23 cellular contexts compared by ENCODE assay signal in the genomic region with DNA sequence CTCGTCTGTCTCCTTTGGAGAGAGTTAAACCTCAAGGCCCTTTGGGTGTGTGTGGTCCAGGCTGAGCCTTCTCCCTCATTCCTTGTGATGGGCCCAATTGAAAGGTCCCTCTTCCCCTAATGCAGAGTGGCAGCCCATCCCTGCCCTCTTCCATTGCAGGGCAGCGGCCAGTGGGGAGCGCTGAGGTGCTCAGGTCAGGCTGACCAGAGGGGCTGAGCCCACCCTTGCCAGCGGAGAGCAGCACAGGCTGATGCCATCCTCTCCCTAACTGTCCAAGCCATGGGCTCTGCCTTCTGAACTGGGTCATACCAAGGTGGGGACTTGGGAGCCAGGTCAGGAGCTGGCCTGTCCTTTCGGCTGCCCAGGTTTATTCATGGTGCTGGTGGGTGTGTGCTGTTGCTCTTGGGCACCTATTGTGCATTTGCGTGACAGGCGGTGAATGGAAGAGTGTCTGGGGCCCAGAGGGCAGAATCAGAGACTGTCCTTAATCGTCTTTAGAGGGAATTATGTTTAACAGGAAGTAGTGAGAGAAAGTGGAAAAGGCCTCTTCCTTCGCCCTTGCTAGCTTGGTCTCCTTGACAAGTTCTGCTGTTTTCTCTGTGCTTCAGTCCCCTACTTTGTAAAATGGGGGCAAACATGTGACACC.
A peak's percentile ranks its signal among the peaks of the same experiment; 100 is the strongest.
DNase-seq lines count a peak whose midpoint lies in the region; FAIRE-seq and TF ChIP-seq lines count a peak whose summit lies in the region.
"Had no signal": no experiment of that assay in that cellular context is flagged by ENCODE, and none has a peak within 500 bp of the region (broad histone marks: within the 10 kb centered on the region; RNA-seq: fewer than 3 reads in every experiment).

No MANE protein-coding gene starts in this region.

- H4K20me1 ChIP-seq in BLaER1 (peaks cover 18% of the 10 kb centered on the region), H1 (replicated peaks in 1 of 2; ENCODE audit: control insufficient read depth in 1 of 2, insufficient read depth in 2 of 2, low read length in 2 of 2) (no peaks in the 10 kb centered on the region)

- H3K4me1 ChIP-seq in BLaER1 (peaks cover 44% of the 10 kb centered on the region), H1 (replicated peaks in 1 of 4; ENCODE audit: control insufficient read depth in 3 of 4, insufficient read depth in 4 of 4, low read length in 3 of 4) (peaks cover 0 to 4% (median 0%) of the 10 kb centered on the region in 4 experiments; a peak in 2 of 7 replicates), neutrophil (ENCODE audit: control insufficient read depth in 1 of 2, insufficient read depth in 1 of 2, low read depth in 1 of 2, low read length in 1 of 2) (peaks cover 44 to 51% of the 10 kb centered on the region in 2 experiments), prostate gland (replicated peaks) (no peaks in the 10 kb centered on the region)

- H3K4ac ChIP-seq in H1 (replicated peaks; ENCODE audit: insufficient read length, low read depth, low read length) = no peak overlapping the region

- intact Hi-C loops in prostate gland (cut with DNase I) = no loop called here

- FAIRE-seq in H1 (lab: Jason Lieb, UNC) = no peak
- FAIRE-seq: islet of Langerhans had no signal

- no peaks in the 10 kb centered on the region for H3K27me3 ChIP-seq in BLaER1
- H3K27me3 ChIP-seq in H7 (ENCODE audit: control insufficient read depth, insufficient read depth, low read length) = no peaks in the 10 kb centered on the region
- H3K27me3 ChIP-seq in H1 (replicated peaks in 1 of 4; ENCODE audit: control insufficient read depth in 3 of 4, extremely low read depth in 1 of 4, insufficient read depth in 3 of 4, low read length in 3 of 4) = no peaks in the 10 kb centered on the region
- H3K27me3 ChIP-seq in neutrophil = no peaks in the 10 kb centered on the region
- no peaks in the 10 kb centered on the region for H3K27me3 ChIP-seq in prostate gland (replicated peaks; ENCODE audit: insufficient read depth)
- H3K27me3 ChIP-seq: thyroid gland had no signal

- H3K9ac ChIP-seq in BLaER1 (no peak overlapping the region), H1 (replicated peaks in 1 of 4; ENCODE audit: extremely low read depth in 1 of 4, low read depth in 3 of 4, low read length in 3 of 4) (no peak overlapping the region)

- no peak for TF ChIP-seq RAD21 in H1 (IDR thresholded peaks at IDR 0.05 in 1 of 2, conservative IDR thresholded peaks at IDR 0.05 in 1 of 2; ENCODE audit: low read depth in 2 of 2, low read length in 2 of 2)

- H2AK5ac ChIP-seq in H1 (ENCODE audit: low read depth, low read length) = 0 out of 2 replicates have a peak overlapping the region, but pooled peaks have one; percentile 27

- DNase-seq in H7 = peak; percentile 39
- DNase-seq in H1 (ENCODE audit: low read depth in 1 of 2, low spot score in 2 of 2) = no peak
- no peak for DNase-seq in T-helper 1 cell
- DNase-seq in prostate gland (ENCODE audit: low spot score) = no peak
- DNase-seq in stimulated activated CD4-positive, alpha-beta T cell treated with anti-CD3 and anti-CD28 coated beads, Interleukin-15, amount 100 ng/mL, for 24 hours = no peak
- DNase-seq in AG20443 (ENCODE audit: low spot score) = no peak
- DNase-seq: activated CD4-positive, CD25-positive, alpha-beta regulatory T cell treated with anti-CD3 and anti-CD28 coated beads, Interleukin-2, amount 50 U/mL, for 72 hours; activated naive CD4-positive, alpha-beta T cell treated with anti-CD3 and anti-CD28 coated beads, Interleukin-2, amount 50 U/mL, for 16 hours; caudate nucleus; DMS 273 treated with DMSO at 0.1 percent for 48 hours; HFFc6; NCI-H2029 treated with DMSO at 0.1 percent for 48 hours; NCI-H446 treated with DMSO at 0.1 percent for 48 hours; PC-9; SIG-M5; stimulated activated CD4-positive, alpha-beta T cell treated with anti-CD3 and anti-CD28 coated beads, Interleukin-4, amount 100 ng/mL, for 24 hours; stimulated activated naive CD4-positive, alpha-beta T cell; SW 1271; thyroid gland had no signal

- H3K79me2 ChIP-seq in H1 (ENCODE audit: control insufficient read depth in 1 of 2, insufficient read depth in 2 of 2, low read length in 2 of 2) = no peaks in the 10 kb centered on the region

- no peak overlapping the region for H2BK15ac ChIP-seq in H1 (ENCODE audit: low read length)

- no peak overlapping the region for H3K4me3 ChIP-seq in BLaER1
- no peak overlapping the region for H3K4me3 ChIP-seq in H7 (ENCODE audit: insufficient read depth, low read depth, low read length)
- no peak overlapping the region for H3K4me3 ChIP-seq in H1 (ENCODE audit: extremely low read depth in 1 of 4, insufficient read depth in 2 of 4, low read depth in 3 of 4, low read length in 4 of 4)
- H3K4me3 ChIP-seq in neutrophil (ENCODE audit: low read depth in 1 of 2, low read length in 1 of 2) = no peak overlapping the region
- no peak overlapping the region for H3K4me3 ChIP-seq in prostate gland
- H3K4me3 ChIP-seq: PC-9, smooth muscle cell, thyroid gland had no signal

- no peak overlapping the region for H3K23ac ChIP-seq in H1 (ENCODE audit: insufficient read length)

- no peak for TF ChIP-seq EP300 in H1 (IDR thresholded peaks at IDR 0.05; ENCODE audit: borderline replicate concordance in 1 of 2, low read depth in 2 of 2, low read length in 2 of 2)

- H3K36me3 ChIP-seq in BLaER1 = no peaks in the 10 kb centered on the region
- no peaks in the 10 kb centered on the region for H3K36me3 ChIP-seq in H7 (replicated peaks; ENCODE audit: control insufficient read depth, insufficient read depth, low read length)
- no peaks in the 10 kb centered on the region for H3K36me3 ChIP-seq in H1 (ENCODE audit: control insufficient read depth in 2 of 4, insufficient read depth in 4 of 4, low read length in 3 of 4)
- H3K36me3 ChIP-seq in neutrophil = no peaks in the 10 kb centered on the region
- H3K36me3 ChIP-seq in prostate gland = no peaks in the 10 kb centered on the region
- H3K36me3 ChIP-seq: thyroid gland had no signal

- H2BK5ac ChIP-seq in H1 (ENCODE audit: low read depth, low read length) = no peak overlapping the region

- no peaks in the 10 kb centered on the region for H3K79me1 ChIP-seq in H1 (ENCODE audit: low read depth, low read length)

- POLR2A ChIA-PET in H1 (lab: Charles Lee; ENCODE audit: partially characterized antibody) = no interaction called here

- no peak overlapping the region for H2AFZ ChIP-seq in H1 (ENCODE audit: low read length)
- H2AFZ ChIP-seq: PC-9 had no signal

- no peak overlapping the region for H2BK12ac ChIP-seq in H1 (ENCODE audit: low read depth, low read length)

- H4K8ac ChIP-seq in H1 (ENCODE audit: extremely low read depth, insufficient read depth, low read length) = no peak overlapping the region

- H3K9me3 ChIP-seq in BLaER1 = no peaks in the 10 kb centered on the region
- no peaks in the 10 kb centered on the region; a peak in 1 of 4 replicates for H3K9me3 ChIP-seq in H1 (ENCODE audit: insufficient read depth in 2 of 2, low read depth in 1 of 2, low read length in 1 of 2)
- H3K9me3 ChIP-seq in neutrophil = no peaks in the 10 kb centered on the region
- no peaks in the 10 kb centered on the region for H3K9me3 ChIP-seq in prostate gland
- H3K9me3 ChIP-seq: thyroid gland had no signal

- no peak overlapping the region for H2BK120ac ChIP-seq in H1 (replicated peaks; ENCODE audit: low read depth, low read length)

- no peak overlapping the region for H4K5ac ChIP-seq in H1 (ENCODE audit: insufficient read length, low read depth, low read length)

- CTCF ChIA-PET in H1 (lab: Charles Lee; ENCODE audit: partially characterized antibody) = interaction anchor here (0.6 to 1.4 kb wide), 6 partner anchors 9 to 293 kb away, joined by 3 to 4 read pairs (median 3); no protein-coding TSS in a partner anchor

- 95% methylated on average over 9 of the region's 9 CpGs; no CpG with 5 or more reads in 1 of the 2 experiments for WGBS in H1 (ENCODE audit: extremely low coverage in 1 of 2, insufficient coverage in 1 of 2, insufficient read length in 1 of 2, insufficient replicate concordance in 2 of 2, low coverage in 1 of 2, low lambda C conversion rate in 2 of 2, missing lambda C conversion rate in 1 of 2), 2 experiments
- 91% methylated on average over 9 of the region's 9 CpGs for WGBS in prostate gland

- no peak for TF ChIP-seq CTCF in H1 (IDR thresholded peaks at IDR 0.05; ENCODE audit: control extremely low read depth in 1 of 3, insufficient read depth in 1 of 3, low read depth in 1 of 3, low read length in 3 of 3)
- TF ChIP-seq CTCF in neutrophil (IDR thresholded peaks at IDR 0.05) = no peak
- no peak for TF ChIP-seq CTCF in prostate gland (IDR thresholded peaks at IDR 0.05)

- H3K14ac ChIP-seq in H1 (ENCODE audit: insufficient read length) = no peak overlapping the region

- TF ChIP-seq POLR2A in H1 (IDR thresholded peaks at IDR 0.05; ENCODE audit: control extremely low read depth in 1 of 2, low read depth in 2 of 2, low read length in 2 of 2) = no peak
- no peak for TF ChIP-seq POLR2A in prostate gland (IDR thresholded peaks at IDR 0.05)

- H3K23me2 ChIP-seq in H1 (ENCODE audit: low read depth, low read length) = no peaks in the 10 kb centered on the region

- H3K4me2 ChIP-seq in BLaER1 (no peak overlapping the region), H1 (ENCODE audit: insufficient read depth in 1 of 2, low read depth in 2 of 2, low read length in 2 of 2) (no peak overlapping the region)
- H3K4me2 ChIP-seq: PC-9, smooth muscle cell had no signal

- H3K27ac ChIP-seq in BLaER1 (peak overlapping the region; percentile 9; the same call in 1 of the 2 replicates), H1 (ENCODE audit: low read depth, low read length) (no peak overlapping the region), neutrophil (peak overlapping the region; percentile 69), prostate gland (no peak overlapping the region)
- H3K27ac ChIP-seq: PC-9, thyroid gland had no signal

- no peak overlapping the region for H3K56ac ChIP-seq in H1 (replicated peaks; ENCODE audit: insufficient read length, low read depth, low read length)

- H3K18ac ChIP-seq in H1 (ENCODE audit: extremely low read depth, low read length) = no peak overlapping the region

- H2BK20ac ChIP-seq in H1 (ENCODE audit: low read length) = no peak overlapping the region

- no peak overlapping the region for H4K91ac ChIP-seq in H1 (replicated peaks; ENCODE audit: insufficient read length, low read length)

TF ChIP-seq in H1, 55 proteins besides CTCF, POLR2A, EP300 and RAD21:
- TF ChIP-seq GABPA (IDR thresholded peaks at IDR 0.05; ENCODE audit: borderline replicate concordance, insufficient read depth, low read length) = no peak
- TF ChIP-seq EZH2 (IDR thresholded peaks at IDR 0.05; ENCODE audit: low read depth, low read length, severe bottlenecking) = no peak
- TF ChIP-seq, protein P1, sequence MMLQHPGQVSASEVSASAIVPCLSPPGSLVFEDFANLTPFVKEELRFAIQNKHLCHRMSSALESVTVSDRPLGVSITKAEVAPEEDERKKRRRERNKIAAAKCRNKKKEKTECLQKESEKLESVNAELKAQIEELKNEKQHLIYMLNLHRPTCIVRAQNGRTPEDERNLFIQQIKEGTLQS (IDR thresholded peaks at IDR 0.05; ENCODE audit: insufficient read depth, low read depth, low read length) = no peak
- no peak for TF ChIP-seq SP4 (IDR thresholded peaks at IDR 0.05; ENCODE audit: low read length)

Comparison
In these comparisons a context has a peak if more than half of its experiments do, and no peak if none do; other contexts are left out.
1. H3K27ac ChIP-seq: peak in BLaER1 (single experiment) and neutrophil (single experiment); none in H1 (single experiment) and prostate gland (0 of 2).